In genomic region chr20:39524371-39524911, GRCh38 we compare ENCODE assay signal across 20 cellular contexts.
DNase-seq lines count a peak whose midpoint lies in the region; ATAC-seq and TF ChIP-seq lines count a peak whose summit lies in the region.
"Had no signal": no experiment of that assay in that cellular context is flagged by ENCODE, and none has a peak within 500 bp of the region (broad histone marks: within the 10 kb centered on the region; RNA-seq: fewer than 3 reads in every experiment).

No MANE protein-coding gene starts in this region.

- H3K4me3 Mint-ChIP-seq in activated naive CD4-positive, alpha-beta T cell treated with anti-CD3 and anti-CD28 coated beads, Interleukin-2, amount 50 U/mL, for 24 hours, result no peak overlapping the region
- H3K4me3 Mint-ChIP-seq in activated naive CD4-positive, alpha-beta T cell treated with anti-CD3 and anti-CD28 coated beads, Interleukin-2, amount 10 ng/mL, durations not matched to agents 7 days and 5 days, result no peak overlapping the region
- H3K4me3 Mint-ChIP-seq: activated naive CD8-positive, alpha-beta T cell treated with anti-CD3 and anti-CD28 coated beads for 36 hours; activated T-cell treated with anti-CD3 and anti-CD28 coated beads, Interleukin-2, amount 50 U/mL, for 72 hours; neural crest cell; T-helper 17 cell had no signal

- in situ Hi-C loops in mammary epithelial cell (cut with MboI; ENCODE audit: low sequenced_read_pairs in 2 of 2), result no loop called here

- intact Hi-C loops in mammary epithelial cell (cut with micrococcal nuclease), result loop anchor here (10.0 kb wide), 1 partner anchor 350 kb away; no protein-coding TSS in a partner anchor
- intact Hi-C loops in uterus (cut with DNase I; ENCODE audit: low total_unique reads), result no loop called here

- H3K27ac ChIP-seq in mammary epithelial cell (ENCODE audit: insufficient read depth, low read depth, low read length) (no peak overlapping the region), uterus (peak overlapping the region; percentile 3 to 29)
- H3K27ac ChIP-seq: heart right ventricle, KMS-11, tibial nerve had no signal

- H3K9me3 ChIP-seq in mammary epithelial cell (replicated peaks; ENCODE audit: insufficient read depth, low read length) (no peaks in the 10 kb centered on the region), uterus (no peaks in the 10 kb centered on the region)
- H3K9me3 ChIP-seq: heart right ventricle, tibial nerve had no signal

- H3K36me3 Mint-ChIP-seq in activated naive CD4-positive, alpha-beta T cell treated with anti-CD3 and anti-CD28 coated beads, Interleukin-2, amount 50 U/mL, for 24 hours, result no peaks in the 10 kb centered on the region
- no peaks in the 10 kb centered on the region for H3K36me3 Mint-ChIP-seq in activated naive CD4-positive, alpha-beta T cell treated with anti-CD3 and anti-CD28 coated beads, Interleukin-2, amount 10 ng/mL, durations not matched to agents 7 days and 5 days
- H3K36me3 Mint-ChIP-seq: activated naive CD8-positive, alpha-beta T cell treated with anti-CD3 and anti-CD28 coated beads for 36 hours had no signal

- 17% methylated on average over 4 of the region's 4 CpGs for WGBS in mammary epithelial cell (ENCODE audit: low coverage, missing lambda C conversion rate)

- H4K20me1 ChIP-seq in mammary epithelial cell (ENCODE audit: insufficient read depth, low read length), result no peaks in the 10 kb centered on the region

- no peak overlapping the region for H3K4me2 ChIP-seq in mammary epithelial cell (ENCODE audit: insufficient read depth, low read depth, low read length)
- H3K4me2 ChIP-seq: KMS-11 had no signal

- no peak for ATAC-seq in HG03565 (IDR thresholded peaks at IDR 0.05; ENCODE audit: unreplicated experiment)
- ATAC-seq: activated T-cell treated with anti-CD3 and anti-CD28 coated beads, Interleukin-2, amount 50 U/mL, for 72 hours; heart right ventricle; T-helper 17 cell had no signal

- no peak for TF ChIP-seq POLR2A in uterus (IDR thresholded peaks at IDR 0.05)

- no peak overlapping the region for H3K9ac ChIP-seq in mammary epithelial cell (ENCODE audit: insufficient read depth, low read length)
- H3K9ac ChIP-seq: KMS-11 had no signal

- no peak for TF ChIP-seq CTCF in mammary epithelial cell (conservative IDR thresholded peaks at IDR 0.05 in 1 of 2, IDR thresholded peaks at IDR 0.05 in 1 of 2; ENCODE audit: extremely low read depth in 1 of 2, insufficient read depth in 1 of 2, low read depth in 1 of 2, low read length in 2 of 2)
- TF ChIP-seq CTCF in uterus (IDR thresholded peaks at IDR 0.05), result no peak

- H3K4me3 ChIP-seq in mammary epithelial cell (replicated peaks in 1 of 3; ENCODE audit: insufficient read depth in 1 of 3, low read depth in 2 of 3, low read length in 3 of 3) (no peak overlapping the region), uterus (no peak overlapping the region)
- H3K4me3 ChIP-seq: heart right ventricle, tibial nerve had no signal

- CTCF ChIA-PET in activated naive CD4-positive, alpha-beta T cell treated with anti-CD3 and anti-CD28 coated beads, Interleukin-2, amount 10 ng/mL, durations not matched to agents 7 days and 5 days (lab: Charles Lee), result no interaction called here
- CTCF ChIA-PET in mammary epithelial cell (lab: Charles Lee; ENCODE audit: low non-redundant PET), result no interaction called here

- H3K79me2 ChIP-seq in mammary epithelial cell (ENCODE audit: insufficient read depth, low read length), result no peaks in the 10 kb centered on the region

- no peak for DNase-seq in activated naive CD4-positive, alpha-beta T cell treated with anti-CD3 and anti-CD28 coated beads, Interleukin-2, amount 10 ng/mL, durations not matched to agents 7 days and 5 days
- DNase-seq in mammary epithelial cell, result peak; percentile 43
- peak; percentile 46 for DNase-seq in kidney tubule cell (ENCODE audit: low spot score)
- DNase-seq in uterus, result peak in 1 of 2 donors; percentile 24
- DNase-seq in epidermal melanocyte (ENCODE audit: insufficient read length, low spot score), result no peak
- no peak for DNase-seq in stimulated activated CD4-positive, alpha-beta T cell treated with anti-CD3 and anti-CD28 coated beads, Interleukin-1b, Interleukin-23, amount 100 ng/mL, for 48 hours
- DNase-seq: activated CD8-positive, alpha-beta memory T cell treated with anti-CD3 and anti-CD28 coated beads for 24 hours; activated naive CD8-positive, alpha-beta T cell treated with anti-CD3 and anti-CD28 coated beads for 36 hours; activated T-cell treated with anti-CD3 and anti-CD28 coated beads, Interleukin-2, amount 50 U/mL, for 72 hours; heart right ventricle; midbrain; NCI-H2227 treated with DMSO at 0.1 percent for 48 hours; stimulated activated CD4-positive, alpha-beta T cell treated with anti-CD3 and anti-CD28 coated beads, Interleukin-15, amount 100 ng/mL, for 24 hours; stimulated activated naive CD4-positive, alpha-beta T cell; T-helper 17 cell had no signal

- H3K27me3 Mint-ChIP-seq in activated naive CD4-positive, alpha-beta T cell treated with anti-CD3 and anti-CD28 coated beads, Interleukin-2, amount 50 U/mL, for 24 hours, result peaks cover 2% of the 10 kb centered on the region
- no peaks in the 10 kb centered on the region for H3K27me3 Mint-ChIP-seq in activated naive CD4-positive, alpha-beta T cell treated with anti-CD3 and anti-CD28 coated beads, Interleukin-2, amount 10 ng/mL, durations not matched to agents 7 days and 5 days
- H3K27me3 Mint-ChIP-seq: activated naive CD8-positive, alpha-beta T cell treated with anti-CD3 and anti-CD28 coated beads for 36 hours; T-helper 17 cell had no signal

- H3K27ac Mint-ChIP-seq in activated naive CD4-positive, alpha-beta T cell treated with anti-CD3 and anti-CD28 coated beads, Interleukin-2, amount 50 U/mL, for 24 hours, result peak overlapping the region; percentile 56
- no peak overlapping the region for H3K27ac Mint-ChIP-seq in activated naive CD4-positive, alpha-beta T cell treated with anti-CD3 and anti-CD28 coated beads, Interleukin-2, amount 10 ng/mL, durations not matched to agents 7 days and 5 days
- H3K27ac Mint-ChIP-seq: activated naive CD8-positive, alpha-beta T cell treated with anti-CD3 and anti-CD28 coated beads for 36 hours; activated T-cell treated with anti-CD3 and anti-CD28 coated beads, Interleukin-2, amount 50 U/mL, for 72 hours; T-helper 17 cell had no signal

- no peaks in the 10 kb centered on the region for H3K9me3 Mint-ChIP-seq in activated naive CD4-positive, alpha-beta T cell treated with anti-CD3 and anti-CD28 coated beads, Interleukin-2, amount 50 U/mL, for 24 hours
- peaks cover 4% of the 10 kb centered on the region for H3K9me3 Mint-ChIP-seq in activated naive CD4-positive, alpha-beta T cell treated with anti-CD3 and anti-CD28 coated beads, Interleukin-2, amount 10 ng/mL, durations not matched to agents 7 days and 5 days
- H3K9me3 Mint-ChIP-seq: activated naive CD8-positive, alpha-beta T cell treated with anti-CD3 and anti-CD28 coated beads for 36 hours; neural crest cell had no signal

- no peak overlapping the region for H2AFZ ChIP-seq in mammary epithelial cell (ENCODE audit: low read depth, low read length)

- no peaks in the 10 kb centered on the region for H3K4me1 Mint-ChIP-seq in activated naive CD4-positive, alpha-beta T cell treated with anti-CD3 and anti-CD28 coated beads, Interleukin-2, amount 50 U/mL, for 24 hours
- H3K4me1 Mint-ChIP-seq in activated naive CD4-positive, alpha-beta T cell treated with anti-CD3 and anti-CD28 coated beads, Interleukin-2, amount 10 ng/mL, durations not matched to agents 7 days and 5 days, result no peaks in the 10 kb centered on the region
- H3K4me1 Mint-ChIP-seq: activated naive CD8-positive, alpha-beta T cell treated with anti-CD3 and anti-CD28 coated beads for 36 hours; neural crest cell; T-helper 17 cell had no signal

- no peaks in the 10 kb centered on the region for H3K36me3 ChIP-seq in mammary epithelial cell (ENCODE audit: insufficient read depth, low read length)
- H3K36me3 ChIP-seq in uterus, result no peaks in the 10 kb centered on the region
- H3K36me3 ChIP-seq: heart right ventricle, tibial nerve had no signal

- H3K27me3 ChIP-seq in mammary epithelial cell (ENCODE audit: insufficient read depth, low read length) (no peaks in the 10 kb centered on the region), uterus (no peaks in the 10 kb centered on the region)
- H3K27me3 ChIP-seq: tibial nerve had no signal

- BruUV-seq in mammary epithelial cell (replicated peaks; lab: Mats Ljungman, UMichigan), result no TSS peak

- dilution Hi-C loops in mammary epithelial cell (cut with HindIII; ENCODE audit: low sequenced_read_pairs), result no loop called here

- H3K4me1 ChIP-seq in mammary epithelial cell (ENCODE audit: insufficient read depth, low read length) (no peaks in the 10 kb centered on the region), uterus (no peaks in the 10 kb centered on the region)
- H3K4me1 ChIP-seq: heart right ventricle, tibial nerve had no signal

Comparison
In these comparisons a context has a peak if more than half of its experiments do, and no peak if none do; other contexts are left out.
1. DNase-seq: peak in mammary epithelial cell (single experiment) and kidney tubule cell (single experiment); none in activated naive CD4-positive, alpha-beta T cell treated with anti-CD3 and anti-CD28 coated beads, Interleukin-2, amount 10 ng/mL, durations not matched to agents 7 days and 5 days (single experiment), epidermal melanocyte (single experiment) and stimulated activated CD4-positive, alpha-beta T cell treated with anti-CD3 and anti-CD28 coated beads, Interleukin-1b, Interleukin-23, amount 100 ng/mL, for 48 hours (single experiment).